Comparison of ENCODE assay signal across 16 cellular contexts in the genomic region with DNA sequence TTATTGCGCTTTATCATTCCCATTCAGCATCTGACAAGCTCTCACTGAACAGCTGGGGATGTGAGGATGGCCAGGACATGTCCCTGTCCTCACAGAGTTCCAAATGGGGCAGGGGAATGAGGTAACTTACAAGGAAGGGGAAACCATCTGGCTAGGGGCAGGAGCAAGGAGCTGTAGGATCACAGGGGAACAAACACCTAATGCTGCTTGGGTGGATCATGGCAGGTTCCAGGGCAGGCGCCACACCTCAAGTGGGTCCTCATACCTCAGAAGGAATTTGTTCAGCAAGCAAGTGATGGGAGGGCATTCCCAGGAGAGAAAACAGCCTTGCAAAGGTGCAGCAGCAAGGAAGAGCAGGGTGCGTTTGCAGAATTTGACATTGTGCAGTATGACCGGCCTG. TPM values are rescaled to one million over a fixed set of nuclear protein-coding genes. Genes with fewer than 3 reads are reported as not detected.
A peak's percentile ranks its signal among the peaks of the same experiment; 100 is the strongest.
DNase-seq lines count a peak whose midpoint lies in the region; ATAC-seq and TF ChIP-seq lines count a peak whose summit lies in the region.
"Had no signal": no experiment of that assay in that cellular context is flagged by ENCODE, and none has a peak within 500 bp of the region (broad histone marks: within the 10 kb centered on the region; RNA-seq: fewer than 3 reads in every experiment).

No MANE protein-coding gene starts in this region.

- ATAC-seq in left lung (peak; percentile 86), upper lobe of right lung (peak; percentile 76), GM19395 (IDR thresholded peaks at IDR 0.05; ENCODE audit: unreplicated experiment) (no peak)
- ATAC-seq: CD8-positive, alpha-beta T cell; GM12878 had no signal

- intact Hi-C loops in left lung (cut with DNase I) (no loop called here), upper lobe of right lung (cut with DNase I) (no loop called here)

- no peaks in the 10 kb centered on the region for H3K4me1 ChIP-seq in left lung
- peaks cover 4% of the 10 kb centered on the region for H3K4me1 ChIP-seq in upper lobe of right lung
- no peaks in the 10 kb centered on the region for H3K4me1 ChIP-seq in HAP-1

- TF ChIP-seq CTCF in left lung (IDR thresholded peaks at IDR 0.05) (no peak), upper lobe of right lung (IDR thresholded peaks at IDR 0.05) (no peak)

- H3K27me3 ChIP-seq in left lung (peaks cover 0 to 57% of the 10 kb centered on the region in 2 donors), upper lobe of right lung (peaks cover 28% of the 10 kb centered on the region), HAP-1 (ENCODE audit: low read depth) (peaks cover 10% of the 10 kb centered on the region; the same call in 1 of the 2 replicates)

- H3K36me3 ChIP-seq in left lung = no peaks in the 10 kb centered on the region
- no peaks in the 10 kb centered on the region for H3K36me3 ChIP-seq in upper lobe of right lung
- no peaks in the 10 kb centered on the region for H3K36me3 ChIP-seq in HAP-1 (replicated peaks)

- H3K4me3 ChIP-seq in left lung (no peak overlapping the region), upper lobe of right lung (no peak overlapping the region), HAP-1 (no peak overlapping the region)
- H3K4me3 ChIP-seq: GM12878 had no signal

- H3K9me3 ChIP-seq in left lung (no peaks in the 10 kb centered on the region), upper lobe of right lung (no peaks in the 10 kb centered on the region), HAP-1 (no peaks in the 10 kb centered on the region)

- in situ Hi-C loops in HAP-1 (cut with MboI; ENCODE audit: low sequenced_read_pairs) = no loop called here

- H3K27ac ChIP-seq in left lung (no peak overlapping the region), upper lobe of right lung (no peak overlapping the region)
- H3K27ac ChIP-seq: 22Rv1 had no signal

- DNase-seq in DMS 273 (lab: John Stamatoyannopoulos, UW; ENCODE audit: unreplicated experiment) (peak; percentile 24), DMS 273 treated with DMSO at 0.1 percent for 48 hours (lab: John Stamatoyannopoulos, UW) (no peak), NCI-H524 (lab: John Stamatoyannopoulos, UW) (peak; percentile 58 to 84), NCI-H524 treated with DMSO at 0.1 percent for 48 hours (lab: John Stamatoyannopoulos, UW) (no peak), left lung (no peak), upper lobe of right lung (no peak), HAP-1 (ENCODE audit: low spot score in 2 of 2) (no peak)
- DNase-seq: CD8-positive, alpha-beta T cell; COR-L47; DMS53; IMR-90 had no signal

RNA-seq across cellular contexts. Expression of a gene that starts 35.1 kb away (rescaled TPM):
- total RNA-seq in left lung = under 1 TPM in 1 of 2 donors, not detected in 1; 0.18 TPM
- not detected for total RNA-seq in upper lobe of right lung
- total RNA-seq: CD8-positive, alpha-beta T cell; G401; GM12878; HT-29; IMR-90 had no signal

Comparison
In these comparisons a context has a peak if more than half of its experiments do, and no peak if none do; other contexts are left out.
1. DNase-seq: peak in DMS 273 (single experiment) and NCI-H524 (2 of 2); none in DMS 273 treated with DMSO at 0.1 percent for 48 hours (single experiment), NCI-H524 treated with DMSO at 0.1 percent for 48 hours (single experiment), left lung (0 of 2), upper lobe of right lung (single experiment) and HAP-1 (0 of 2).